1 cellular context compared by ENCODE assay signal in the genomic region with DNA sequence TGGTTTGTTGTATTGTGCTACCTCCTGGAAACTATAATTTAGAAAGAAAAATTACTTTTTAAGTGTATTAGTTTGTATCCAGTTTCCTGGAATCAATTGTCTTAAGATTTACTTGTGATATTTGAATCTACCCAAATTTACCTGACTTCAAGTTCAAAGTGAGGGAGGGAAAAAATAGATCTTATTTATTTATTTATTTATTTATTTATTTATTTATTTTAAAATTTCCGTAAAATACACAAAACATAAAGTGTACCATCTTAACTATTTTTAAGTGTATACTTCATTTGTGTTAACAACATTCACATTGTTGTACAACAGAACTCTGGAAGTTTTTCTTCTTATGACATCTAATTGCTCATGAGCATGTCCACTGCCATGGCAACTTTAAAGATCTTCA.
TF ChIP-seq lines count a peak whose summit lies in the region.

No MANE protein-coding gene starts in this region.

TF ChIP-seq in HEK293, 187 proteins besides CTCF, POLR2A, EP300 and RAD21:
- TF ChIP-seq, protein P1, sequence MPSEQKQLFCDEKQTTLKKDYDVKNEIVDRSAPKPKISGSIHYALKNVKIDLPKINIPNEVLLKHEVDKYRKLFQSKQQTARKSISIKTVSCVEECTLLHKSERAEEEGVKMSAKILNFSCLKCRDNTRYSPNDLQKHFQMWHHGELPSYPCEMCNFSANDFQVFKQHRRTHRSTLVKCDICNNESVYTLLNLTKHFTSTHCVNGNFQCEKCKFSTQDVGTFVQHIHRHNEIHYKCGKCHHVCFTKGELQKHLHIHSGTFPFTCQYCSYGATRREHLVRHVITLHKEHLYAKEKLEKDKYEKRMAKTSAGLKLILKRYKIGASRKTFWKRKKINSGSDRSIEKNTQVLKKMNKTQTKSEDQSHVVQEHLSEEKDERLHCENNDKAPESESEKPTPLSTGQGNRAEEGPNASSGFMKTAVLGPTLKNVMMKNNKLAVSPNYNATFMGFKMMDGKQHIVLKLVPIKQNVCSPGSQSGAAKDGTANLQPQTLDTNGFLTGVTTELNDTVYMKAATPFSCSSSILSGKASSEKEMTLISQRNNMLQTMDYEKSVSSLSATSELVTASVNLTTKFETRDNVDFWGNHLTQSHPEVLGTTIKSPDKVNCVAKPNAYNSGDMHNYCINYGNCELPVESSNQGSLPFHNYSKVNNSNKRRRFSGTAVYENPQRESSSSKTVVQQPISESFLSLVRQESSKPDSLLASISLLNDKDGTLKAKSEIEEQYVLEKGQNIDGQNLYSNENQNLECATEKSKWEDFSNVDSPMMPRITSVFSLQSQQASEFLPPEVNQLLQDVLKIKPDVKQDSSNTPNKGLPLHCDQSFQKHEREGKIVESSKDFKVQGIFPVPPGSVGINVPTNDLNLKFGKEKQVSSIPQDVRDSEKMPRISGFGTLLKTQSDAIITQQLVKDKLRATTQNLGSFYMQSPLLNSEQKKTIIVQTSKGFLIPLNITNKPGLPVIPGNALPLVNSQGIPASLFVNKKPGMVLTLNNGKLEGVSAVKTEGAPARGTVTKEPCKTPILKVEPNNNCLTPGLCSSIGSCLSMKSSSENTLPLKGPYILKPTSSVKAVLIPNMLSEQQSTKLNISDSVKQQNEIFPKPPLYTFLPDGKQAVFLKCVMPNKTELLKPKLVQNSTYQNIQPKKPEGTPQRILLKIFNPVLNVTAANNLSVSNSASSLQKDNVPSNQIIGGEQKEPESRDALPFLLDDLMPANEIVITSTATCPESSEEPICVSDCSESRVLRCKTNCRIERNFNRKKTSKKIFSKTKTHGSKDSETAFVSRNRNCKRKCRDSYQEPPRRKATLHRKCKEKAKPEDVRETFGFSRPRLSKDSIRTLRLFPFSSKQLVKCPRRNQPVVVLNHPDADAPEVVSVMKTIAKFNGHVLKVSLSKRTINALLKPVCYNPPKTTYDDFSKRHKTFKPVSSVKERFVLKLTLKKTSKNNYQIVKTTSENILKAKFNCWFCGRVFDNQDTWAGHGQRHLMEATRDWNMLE (tag by site-specific recombination; conservative IDR thresholded peaks at IDR 0.05; ENCODE audit: low read depth), result 0 out of 2 replicates have a peak, but pooled peaks have one; percentile 42
- TF ChIP-seq, protein P2, sequence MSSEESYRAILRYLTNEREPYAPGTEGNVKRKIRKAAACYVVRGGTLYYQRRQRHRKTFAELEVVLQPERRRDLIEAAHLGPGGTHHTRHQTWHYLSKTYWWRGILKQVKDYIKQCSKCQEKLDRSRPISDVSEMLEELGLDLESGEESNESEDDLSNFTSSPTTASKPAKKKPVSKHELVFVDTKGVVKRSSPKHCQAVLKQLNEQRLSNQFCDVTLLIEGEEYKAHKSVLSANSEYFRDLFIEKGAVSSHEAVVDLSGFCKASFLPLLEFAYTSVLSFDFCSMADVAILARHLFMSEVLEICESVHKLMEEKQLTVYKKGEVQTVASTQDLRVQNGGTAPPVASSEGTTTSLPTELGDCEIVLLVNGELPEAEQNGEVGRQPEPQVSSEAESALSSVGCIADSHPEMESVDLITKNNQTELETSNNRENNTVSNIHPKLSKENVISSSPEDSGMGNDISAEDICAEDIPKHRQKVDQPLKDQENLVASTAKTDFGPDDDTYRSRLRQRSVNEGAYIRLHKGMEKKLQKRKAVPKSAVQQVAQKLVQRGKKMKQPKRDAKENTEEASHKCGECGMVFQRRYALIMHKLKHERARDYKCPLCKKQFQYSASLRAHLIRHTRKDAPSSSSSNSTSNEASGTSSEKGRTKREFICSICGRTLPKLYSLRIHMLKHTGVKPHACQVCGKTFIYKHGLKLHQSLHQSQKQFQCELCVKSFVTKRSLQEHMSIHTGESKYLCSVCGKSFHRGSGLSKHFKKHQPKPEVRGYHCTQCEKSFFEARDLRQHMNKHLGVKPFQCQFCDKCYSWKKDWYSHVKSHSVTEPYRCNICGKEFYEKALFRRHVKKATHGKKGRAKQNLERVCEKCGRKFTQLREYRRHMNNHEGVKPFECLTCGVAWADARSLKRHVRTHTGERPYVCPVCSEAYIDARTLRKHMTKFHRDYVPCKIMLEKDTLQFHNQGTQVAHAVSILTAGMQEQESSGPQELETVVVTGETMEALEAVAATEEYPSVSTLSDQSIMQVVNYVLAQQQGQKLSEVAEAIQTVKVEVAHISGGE (tag by site-specific recombination; conservative IDR thresholded peaks at IDR 0.05; ENCODE audit: low read depth), result peak; percentile 64
- TF ChIP-seq ZNF140 (tag by site-specific recombination; IDR thresholded peaks at IDR 0.05) (peak; percentile 63; the same call in 1 of the 2 replicates), ZNF555 (tag by site-specific recombination; conservative IDR thresholded peaks at IDR 0.05) (peak; percentile 60), ZBTB8A (tag by site-specific recombination; IDR thresholded peaks at IDR 0.05) (peak; percentile 25; the same call in 1 of the 2 replicates), ZNF623 (tag by site-specific recombination; IDR thresholded peaks at IDR 0.05) (peak; percentile 45; the same call in 1 of the 2 replicates), ZNF426 (tag by site-specific recombination; IDR thresholded peaks at IDR 0.05) (peak; percentile 61), MYNN (tag by site-specific recombination; IDR thresholded peaks at IDR 0.05; ENCODE audit: borderline replicate concordance) (no peak)
- TF ChIP-seq, protein P3, sequence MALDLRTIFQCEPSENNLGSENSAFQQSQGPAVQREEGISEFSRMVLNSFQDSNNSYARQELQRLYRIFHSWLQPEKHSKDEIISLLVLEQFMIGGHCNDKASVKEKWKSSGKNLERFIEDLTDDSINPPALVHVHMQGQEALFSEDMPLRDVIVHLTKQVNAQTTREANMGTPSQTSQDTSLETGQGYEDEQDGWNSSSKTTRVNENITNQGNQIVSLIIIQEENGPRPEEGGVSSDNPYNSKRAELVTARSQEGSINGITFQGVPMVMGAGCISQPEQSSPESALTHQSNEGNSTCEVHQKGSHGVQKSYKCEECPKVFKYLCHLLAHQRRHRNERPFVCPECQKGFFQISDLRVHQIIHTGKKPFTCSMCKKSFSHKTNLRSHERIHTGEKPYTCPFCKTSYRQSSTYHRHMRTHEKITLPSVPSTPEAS (tag by site-specific recombination; IDR thresholded peaks at IDR 0.05), result no peak
- TF ChIP-seq, protein P4, sequence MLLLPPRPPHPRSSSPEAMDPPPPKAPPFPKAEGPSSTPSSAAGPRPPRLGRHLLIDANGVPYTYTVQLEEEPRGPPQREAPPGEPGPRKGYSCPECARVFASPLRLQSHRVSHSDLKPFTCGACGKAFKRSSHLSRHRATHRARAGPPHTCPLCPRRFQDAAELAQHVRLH (tag by site-specific recombination; IDR thresholded peaks at IDR 0.05), result no peak
TF ChIP-seq in HEK293: peak in this region for 7.
